In genomic region chr3:129872107-129872506, GRCh38 we compare ENCODE assay signal across 28 cellular contexts.
"Had no signal": no experiment of that assay in that cellular context is flagged by ENCODE, and none has a peak within 500 bp of the region (broad histone marks: within the 10 kb centered on the region; RNA-seq: fewer than 3 reads in every experiment).

No MANE protein-coding gene starts in this region.

- H3K27ac ChIP-seq: brain microvascular endothelial cell, coronary artery, dorsolateral prefrontal cortex, epithelial cell of prostate, WERI-Rb-1 had no signal

- H3K36me3 ChIP-seq: brain microvascular endothelial cell had no signal

- H3K4me3 Mint-ChIP-seq: activated CD4-positive, alpha-beta memory T cell treated with anti-CD3 and anti-CD28 coated beads, Interleukin-2, amount 10 ng/mL, durations not matched to agents 7 days and 5 days; activated CD4-positive, alpha-beta T cell treated with anti-CD3 and anti-CD28 coated beads for 36 hours; activated CD4-positive, alpha-beta T cell treated with anti-CD3 and anti-CD28 coated beads, Interleukin-2, amount 10 ng/mL, durations not matched to agents 7 days and 5 days; activated naive CD4-positive, alpha-beta T cell treated with anti-CD3 and anti-CD28 coated beads, Interleukin-2, amount 10 ng/mL, durations not matched to agents 7 days and 5 days; activated naive CD8-positive, alpha-beta T cell treated with anti-CD3 and anti-CD28 coated beads, Interleukin-2, amount 10 ng/mL, durations not matched to agents 7 days and 5 days; activated T-cell treated with anti-CD3 and anti-CD28 coated beads, Interleukin-2, amount 50 U/mL, for 24 hours; activated T-cell treated with anti-CD3 and anti-CD28 coated beads, Interleukin-2, amount 50 U/mL, for 72 hours; central memory CD8-positive, alpha-beta T cell; dendritic cell treated with granulocyte-macrophage colony-stimulating factor and Interleukin-4, amounts not matched to agents 40 ng/mL and 50 ng/mL, for 4 days had no signal

- H3K4me3 ChIP-seq: coronary artery, dorsolateral prefrontal cortex had no signal

- DNase-seq: activated CD4-positive, alpha-beta memory T cell treated with anti-CD3 and anti-CD28 coated beads, Interleukin-2, amount 10 ng/mL, durations not matched to agents 7 days and 5 days; activated CD4-positive, alpha-beta T cell treated with anti-CD3 and anti-CD28 coated beads for 36 hours; activated CD4-positive, alpha-beta T cell treated with anti-CD3 and anti-CD28 coated beads, Interleukin-2, amount 10 ng/mL, durations not matched to agents 7 days and 5 days; activated CD4-positive, alpha-beta T cell treated with anti-CD3 and anti-CD28 coated beads, Interleukin-2, amount 50 U/mL, for 4 hours; activated CD4-positive, CD25-positive, alpha-beta regulatory T cell; activated CD4-positive, CD25-positive, alpha-beta regulatory T cell treated with anti-CD3 and anti-CD28 coated beads, Interleukin-2, amount 50 U/mL, for 72 hours; activated CD8-positive, alpha-beta memory T cell treated with anti-CD3 and anti-CD28 coated beads, Interleukin-2, amount 50 U/mL, for 48 hours; activated gamma-delta T cell; activated naive CD4-positive, alpha-beta T cell; activated naive CD4-positive, alpha-beta T cell treated with anti-CD3 and anti-CD28 coated beads, Interleukin-2, amount 10 ng/mL, durations not matched to agents 7 days and 5 days; activated naive CD8-positive, alpha-beta T cell treated with anti-CD3 and anti-CD28 coated beads, Interleukin-2, amount 10 ng/mL, durations not matched to agents 7 days and 5 days; activated T-cell treated with anti-CD3 and anti-CD28 coated beads for 4 hours; activated T-cell treated with anti-CD3 and anti-CD28 coated beads, Interleukin-2, amount 50 U/mL, for 24 hours; activated T-cell treated with anti-CD3 and anti-CD28 coated beads, Interleukin-2, amount 50 U/mL, for 72 hours; brain microvascular endothelial cell; dorsolateral prefrontal cortex; effector memory CD4-positive, alpha-beta T cell; foreskin fibroblast; head of caudate nucleus; T-helper 2 cell; T1000; WERI-Rb-1 had no signal

- ATAC-seq: activated CD4-positive, alpha-beta T cell treated with anti-CD3 and anti-CD28 coated beads for 36 hours; activated naive CD4-positive, alpha-beta T cell treated with anti-CD3 and anti-CD28 coated beads, Interleukin-2, amount 50 U/mL, for 72 hours; activated T-cell treated with anti-CD3 and anti-CD28 coated beads, Interleukin-2, amount 50 U/mL, for 72 hours; esophagus mucosa had no signal

- H3K9me3 Mint-ChIP-seq: activated CD4-positive, alpha-beta memory T cell treated with anti-CD3 and anti-CD28 coated beads, Interleukin-2, amount 10 ng/mL, durations not matched to agents 7 days and 5 days; activated CD4-positive, alpha-beta T cell treated with anti-CD3 and anti-CD28 coated beads, Interleukin-2, amount 10 ng/mL, durations not matched to agents 7 days and 5 days; activated naive CD4-positive, alpha-beta T cell treated with anti-CD3 and anti-CD28 coated beads, Interleukin-2, amount 10 ng/mL, durations not matched to agents 7 days and 5 days; activated naive CD4-positive, alpha-beta T cell treated with anti-CD3 and anti-CD28 coated beads, Interleukin-2, amount 50 U/mL, for 72 hours; activated naive CD8-positive, alpha-beta T cell treated with anti-CD3 and anti-CD28 coated beads, Interleukin-2, amount 10 ng/mL, durations not matched to agents 7 days and 5 days; activated T-cell treated with anti-CD3 and anti-CD28 coated beads, Interleukin-2, amount 50 U/mL, for 24 hours; activated T-cell treated with anti-CD3 and anti-CD28 coated beads, Interleukin-2, amount 50 U/mL, for 72 hours; central memory CD8-positive, alpha-beta T cell; dendritic cell treated with granulocyte-macrophage colony-stimulating factor and Interleukin-4, amounts not matched to agents 40 ng/mL and 50 ng/mL, for 4 days had no signal

- H3K27me3 Mint-ChIP-seq: activated CD4-positive, alpha-beta memory T cell treated with anti-CD3 and anti-CD28 coated beads, Interleukin-2, amount 10 ng/mL, durations not matched to agents 7 days and 5 days; activated CD4-positive, alpha-beta T cell treated with anti-CD3 and anti-CD28 coated beads for 36 hours; activated CD4-positive, alpha-beta T cell treated with anti-CD3 and anti-CD28 coated beads, Interleukin-2, amount 10 ng/mL, durations not matched to agents 7 days and 5 days; activated naive CD4-positive, alpha-beta T cell treated with anti-CD3 and anti-CD28 coated beads, Interleukin-2, amount 10 ng/mL, durations not matched to agents 7 days and 5 days; activated naive CD8-positive, alpha-beta T cell treated with anti-CD3 and anti-CD28 coated beads, Interleukin-2, amount 10 ng/mL, durations not matched to agents 7 days and 5 days; activated T-cell treated with anti-CD3 and anti-CD28 coated beads, Interleukin-2, amount 50 U/mL, for 24 hours; central memory CD8-positive, alpha-beta T cell; dendritic cell treated with granulocyte-macrophage colony-stimulating factor and Interleukin-4, amounts not matched to agents 40 ng/mL and 50 ng/mL, for 4 days had no signal

- H3K4me1 Mint-ChIP-seq: activated CD4-positive, alpha-beta memory T cell treated with anti-CD3 and anti-CD28 coated beads, Interleukin-2, amount 10 ng/mL, durations not matched to agents 7 days and 5 days; activated CD4-positive, alpha-beta T cell treated with anti-CD3 and anti-CD28 coated beads, Interleukin-2, amount 10 ng/mL, durations not matched to agents 7 days and 5 days; activated naive CD4-positive, alpha-beta T cell treated with anti-CD3 and anti-CD28 coated beads, Interleukin-2, amount 10 ng/mL, durations not matched to agents 7 days and 5 days had no signal

- H3K27ac Mint-ChIP-seq: activated CD4-positive, alpha-beta memory T cell treated with anti-CD3 and anti-CD28 coated beads, Interleukin-2, amount 10 ng/mL, durations not matched to agents 7 days and 5 days; activated CD4-positive, alpha-beta T cell treated with anti-CD3 and anti-CD28 coated beads for 36 hours; activated CD4-positive, alpha-beta T cell treated with anti-CD3 and anti-CD28 coated beads, Interleukin-2, amount 10 ng/mL, durations not matched to agents 7 days and 5 days; activated naive CD4-positive, alpha-beta T cell treated with anti-CD3 and anti-CD28 coated beads, Interleukin-2, amount 10 ng/mL, durations not matched to agents 7 days and 5 days; activated naive CD4-positive, alpha-beta T cell treated with anti-CD3 and anti-CD28 coated beads, Interleukin-2, amount 50 U/mL, for 72 hours; activated naive CD8-positive, alpha-beta T cell treated with anti-CD3 and anti-CD28 coated beads, Interleukin-2, amount 10 ng/mL, durations not matched to agents 7 days and 5 days; activated T-cell treated with anti-CD3 and anti-CD28 coated beads, Interleukin-2, amount 50 U/mL, for 24 hours; activated T-cell treated with anti-CD3 and anti-CD28 coated beads, Interleukin-2, amount 50 U/mL, for 72 hours; dendritic cell treated with granulocyte-macrophage colony-stimulating factor and Interleukin-4, amounts not matched to agents 40 ng/mL and 50 ng/mL, for 4 days had no signal

- H3K27me3 ChIP-seq: brain microvascular endothelial cell, dorsolateral prefrontal cortex had no signal
